Comparison of ENCODE assay signal across 22 cellular contexts in the genomic region with DNA sequence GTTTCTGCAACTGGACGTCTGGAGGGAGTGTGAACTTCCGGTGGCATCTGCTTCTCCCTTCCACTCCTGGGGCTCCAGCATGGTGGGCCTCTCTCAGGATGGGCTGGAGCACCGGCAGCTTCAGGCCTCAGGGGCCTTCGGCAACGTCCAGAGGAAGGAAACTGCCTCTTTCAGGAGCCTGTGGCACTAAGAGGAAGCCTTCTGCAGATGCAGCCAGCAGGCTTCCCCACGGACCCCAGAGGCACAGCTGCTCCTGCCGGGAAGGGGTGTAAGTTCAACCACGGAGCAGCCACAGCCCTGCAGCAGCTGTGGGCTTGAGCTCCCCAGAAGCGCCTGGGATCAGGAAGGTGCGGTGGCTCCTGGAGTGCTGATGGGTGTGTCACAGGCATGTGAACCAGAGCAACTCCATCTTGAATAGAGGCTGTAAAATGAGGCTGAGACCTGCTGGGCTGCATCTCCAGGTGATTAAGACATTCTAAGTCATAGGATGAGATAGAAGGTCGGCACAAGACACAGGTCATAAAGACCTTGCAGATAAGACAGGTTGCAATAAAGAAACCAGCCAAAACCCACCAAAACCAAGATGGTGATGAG.
"Had no signal": no experiment of that assay in that cellular context is flagged by ENCODE, and none has a peak within 500 bp of the region (broad histone marks: within the 10 kb centered on the region; RNA-seq: fewer than 3 reads in every experiment).

No MANE protein-coding gene starts in this region.

- DNase-seq: activated CD4-positive, alpha-beta T cell treated with anti-CD3 and anti-CD28 coated beads, Interleukin-2, amount 10 ng/mL, durations not matched to agents 7 days and 5 days; activated CD4-positive, CD25-positive, alpha-beta regulatory T cell treated with anti-CD3 and anti-CD28 coated beads, Interleukin-2, amount 50 U/mL, for 72 hours; activated CD8-positive, alpha-beta memory T cell treated with anti-CD3 and anti-CD28 coated beads, Interleukin-2, amount 10 ng/mL, durations not matched to agents 7 days and 5 days; activated CD8-positive, alpha-beta T cell treated with anti-CD3 and anti-CD28 coated beads for 36 hours; activated T-cell treated with anti-CD3 and anti-CD28 coated beads for 4 hours; brain microvascular endothelial cell; effector memory CD8-positive, alpha-beta T cell; esophagus squamous epithelium; heart left ventricle; islet precursor cell; left cardiac atrium; nucleus accumbens; right lobe of liver; small intestine; stimulated activated CD4-positive, alpha-beta T cell treated with anti-CD3 and anti-CD28 coated beads, Interleukin-15, amount 100 ng/mL, for 24 hours; stomach; WERI-Rb-1 had no signal

- ATAC-seq: activated CD8-positive, alpha-beta memory T cell treated with anti-CD3 and anti-CD28 coated beads, Interleukin-2, amount 10 ng/mL, durations not matched to agents 7 days and 5 days; activated CD8-positive, alpha-beta T cell treated with anti-CD3 and anti-CD28 coated beads for 36 hours; effector memory CD8-positive, alpha-beta T cell; gastroesophageal sphincter; heart left ventricle; left cardiac atrium; stimulated activated memory B cell treated with anti-CD40 and anti-IgM and Interleukin-4, amounts not matched to agents 10 μg/mL and 1 μg/mL and 100 μg/mL, for 72 hours had no signal

- H3K27ac ChIP-seq: ascending aorta, brain microvascular endothelial cell, esophagus squamous epithelium, gastroesophageal sphincter, heart left ventricle, right lobe of liver, stomach, suprapubic skin, tibial nerve had no signal

- H3K9me3 ChIP-seq: right lobe of liver had no signal

- H3K4me1 ChIP-seq: ascending aorta, gastroesophageal sphincter, right lobe of liver, suprapubic skin, tibial nerve had no signal

- H3K36me3 ChIP-seq: ascending aorta, brain microvascular endothelial cell, esophagus squamous epithelium, gastroesophageal sphincter, heart left ventricle, right lobe of liver, stomach, suprapubic skin, tibial nerve, WERI-Rb-1 had no signal

- H3K27me3 ChIP-seq: ascending aorta, brain microvascular endothelial cell, heart left ventricle, right lobe of liver, stomach, tibial nerve had no signal

- H3K4me3 ChIP-seq: ascending aorta, esophagus squamous epithelium, gastroesophageal sphincter, heart left ventricle, right lobe of liver, stomach, suprapubic skin, tibial nerve had no signal
